34 cellular contexts compared by ENCODE assay signal in genomic region chr5:155127552-155127951, GRCh38.
"Had no signal": no experiment of that assay in that cellular context is flagged by ENCODE, and none has a peak within 500 bp of the region (broad histone marks: within the 10 kb centered on the region; RNA-seq: fewer than 3 reads in every experiment).

No MANE protein-coding gene starts in this region.

- H3K4me3 ChIP-seq: MG63 had no signal

- H3K27ac ChIP-seq: KMS-11 had no signal

- H3K36me3 ChIP-seq: MG63 had no signal

- DNase-seq: Karpas-422, Kasumi-1, MG63, MM.1S, MV-4-11, NCI-H1048, NCI-H1092, NCI-H1092 treated with DMSO at 0.1 percent for 48 hours, NCI-H1105, NCI-H1105 treated with DMSO at 0.1 percent for 48 hours, NCI-H1417, NCI-H1417 treated with DMSO at 0.1 percent for 48 hours, NCI-H1436, NCI-H1436 treated with DMSO at 0.1 percent for 48 hours, NCI-H146, NCI-H1694, NCI-H1694 treated with DMSO at 0.1 percent for 48 hours, NCI-H187, NCI-H187 treated with DMSO at 0.1 percent for 48 hours, NCI-H1930, NCI-H2029, NCI-H2029 treated with DMSO at 0.1 percent for 48 hours, NCI-H2081, NCI-H2081 treated with DMSO at 0.1 percent for 48 hours, NCI-H2107, NCI-H2171, NCI-H2171 treated with DMSO at 0.1 percent for 48 hours, NCI-H2227 treated with DMSO at 0.1 percent for 48 hours, NCI-H226, NCI-H345, NCI-H446, NCI-H446 treated with DMSO at 0.1 percent for 48 hours, NCI-H510A had no signal

- H3K9ac ChIP-seq: KMS-11 had no signal

- H3K9me3 ChIP-seq: MG63 had no signal
